In genomic region chr3:133532951-133533350, GRCh38 we compare ENCODE assay signal across 1 cellular context.
TF ChIP-seq lines count a peak whose summit lies in the region.

No MANE protein-coding gene starts in this region.

TF ChIP-seq in GM23338, 12 proteins besides CTCF, POLR2A, EP300 and RAD21 (continued from another document):
- TF ChIP-seq POLR2AphosphoS5 (IDR thresholded peaks at IDR 0.05; ENCODE audit: low read depth) (no peak), ZNF462 (CRISPR knock-in tag; IDR thresholded peaks at IDR 0.05) (no peak)
